17 cellular contexts compared by ENCODE assay signal in genomic region chr1:55156093-55156492, GRCh38. TPM values are rescaled to one million over a fixed set of nuclear protein-coding genes. Genes with fewer than 3 reads are reported as not detected.
DNase-seq lines count a peak whose midpoint lies in the region; ATAC-seq and TF ChIP-seq lines count a peak whose summit lies in the region.
"Had no signal": no experiment of that assay in that cellular context is flagged by ENCODE, and none has a peak within 500 bp of the region (broad histone marks: within the 10 kb centered on the region; RNA-seq: fewer than 3 reads in every experiment).

No MANE protein-coding gene starts in this region.

- CTCF ChIA-PET in AG04449 (lab: Yijun Ruan, JAX), result interaction anchor here (1.4 to 3.1 kb wide), 2 partner anchors 13 to 121 kb away, joined by 4 to 11 read pairs; no protein-coding TSS in a partner anchor

- DNase-seq in AG04449 (ENCODE audit: low read depth, low spot score), result peak; percentile 59
- DNase-seq in EL, result peak; percentile 5
- DNase-seq in activated T-helper 2 cell treated with anti-CD3 and anti-CD28 coated beads, Interferon-gamma antibody, Interleukin-2, Interleukin-4, amounts not matched to agents 10 μg/mL and 5 μg/mL and 100 μg/mL, durations not matched to agents 14 hours and 24 hours and 36 hours (ENCODE audit: low spot score), result no peak
- DNase-seq in memory B cell (ENCODE audit: low spot score in 2 of 2), result no peak
- DNase-seq in NCI-H2171 treated with DMSO at 0.1 percent for 48 hours (lab: John Stamatoyannopoulos, UW), result no peak
- DNase-seq in SIG-M5 (lab: John Stamatoyannopoulos, UW), result no peak
- DNase-seq in mesothelial cell of epicardium (ENCODE audit: low spot score in 2 of 2, unreplicated experiment in 2 of 2), result no peak
- DNase-seq: activated CD4-positive, CD25-positive, alpha-beta regulatory T cell treated with anti-CD3 and anti-CD28 coated beads, Interleukin-2, amount 50 U/mL, for 72 hours; GDM1; NCI-H1048; sigmoid colon; stimulated activated CD4-positive, alpha-beta T cell treated with anti-CD3 and anti-CD28 coated beads, Interleukin-1b, Interleukin-23, amount 100 ng/mL, for 48 hours; T-helper 9 cell had no signal

- no peak overlapping the region for H3K4me3 Mint-ChIP-seq in activated T-helper 2 cell treated with anti-CD3 and anti-CD28 coated beads, Interferon-gamma antibody, Interleukin-2, Interleukin-4, amounts not matched to agents 10 μg/mL and 5 μg/mL and 100 μg/mL, durations not matched to agents 14 hours and 24 hours and 36 hours (ENCODE audit: low read depth)
- H3K4me3 Mint-ChIP-seq in memory B cell (no peak overlapping the region), mesothelial cell of epicardium (no peak overlapping the region)

- ATAC-seq in memory B cell (ENCODE audit: low read depth) (no peak), GM21528 (IDR thresholded peaks at IDR 0.05; ENCODE audit: low FRiP score, unreplicated experiment) (no peak)

- H3K27ac Mint-ChIP-seq in activated T-helper 2 cell treated with anti-CD3 and anti-CD28 coated beads, Interferon-gamma antibody, Interleukin-2, Interleukin-4, amounts not matched to agents 10 μg/mL and 5 μg/mL and 100 μg/mL, durations not matched to agents 14 hours and 24 hours and 36 hours, result peak overlapping the region; percentile 48
- H3K27ac Mint-ChIP-seq in memory B cell (peak overlapping the region; percentile 72), mesothelial cell of epicardium (no peak overlapping the region)

- H3K4me3 ChIP-seq in AG04449 (ENCODE audit: low read depth, low read length), result no peak overlapping the region
- H3K4me3 ChIP-seq: hepatocyte, sigmoid colon, SJCRH30, vagina had no signal

- no peak for TF ChIP-seq CTCF in AG04449 (IDR thresholded peaks at IDR 0.05; ENCODE audit: insufficient read depth, low read length, missing control alignments)
- no peak for TF ChIP-seq CTCF in mesothelial cell of epicardium (IDR thresholded peaks at IDR 0.05; ENCODE audit: unreplicated experiment)

- H3K4me1 Mint-ChIP-seq in activated T-helper 2 cell treated with anti-CD3 and anti-CD28 coated beads, Interferon-gamma antibody, Interleukin-2, Interleukin-4, amounts not matched to agents 10 μg/mL and 5 μg/mL and 100 μg/mL, durations not matched to agents 14 hours and 24 hours and 36 hours (ENCODE audit: low read depth), result peaks cover 19% of the 10 kb centered on the region
- H3K4me1 Mint-ChIP-seq in memory B cell (peaks cover 8% of the 10 kb centered on the region), mesothelial cell of epicardium (no peaks in the 10 kb centered on the region)

- POLR2A ChIA-PET in AG04449 (lab: Yijun Ruan, JAX), result no interaction called here

- no peaks in the 10 kb centered on the region for H3K27me3 Mint-ChIP-seq in activated T-helper 2 cell treated with anti-CD3 and anti-CD28 coated beads, Interferon-gamma antibody, Interleukin-2, Interleukin-4, amounts not matched to agents 10 μg/mL and 5 μg/mL and 100 μg/mL, durations not matched to agents 14 hours and 24 hours and 36 hours (ENCODE audit: low read depth)
- no peaks in the 10 kb centered on the region for H3K27me3 Mint-ChIP-seq in memory B cell
- no peaks in the 10 kb centered on the region for H3K27me3 Mint-ChIP-seq in mesothelial cell of epicardium (ENCODE audit: low read depth)

- intact Hi-C loops in activated T-helper 2 cell treated with anti-CD3 and anti-CD28 coated beads, Interferon-gamma antibody, Interleukin-2, Interleukin-4, amounts not matched to agents 10 μg/mL and 5 μg/mL and 100 μg/mL, durations not matched to agents 14 hours and 24 hours and 36 hours (cut with micrococcal nuclease), result no loop called here

- peaks cover 66% of the 10 kb centered on the region for H3K36me3 Mint-ChIP-seq in activated T-helper 2 cell treated with anti-CD3 and anti-CD28 coated beads, Interferon-gamma antibody, Interleukin-2, Interleukin-4, amounts not matched to agents 10 μg/mL and 5 μg/mL and 100 μg/mL, durations not matched to agents 14 hours and 24 hours and 36 hours (ENCODE audit: low read depth)
- H3K36me3 Mint-ChIP-seq in memory B cell (peaks cover 31% of the 10 kb centered on the region), mesothelial cell of epicardium (peaks cover 44% of the 10 kb centered on the region)

- H3K9me3 Mint-ChIP-seq in activated T-helper 2 cell treated with anti-CD3 and anti-CD28 coated beads, Interferon-gamma antibody, Interleukin-2, Interleukin-4, amounts not matched to agents 10 μg/mL and 5 μg/mL and 100 μg/mL, durations not matched to agents 14 hours and 24 hours and 36 hours, result no peaks in the 10 kb centered on the region
- H3K9me3 Mint-ChIP-seq in memory B cell (no peaks in the 10 kb centered on the region), mesothelial cell of epicardium (no peaks in the 10 kb centered on the region)

RNA-seq across cellular contexts. Expression of gene USP24, which starts 59.1 kb away (rescaled TPM):
- total RNA-seq in activated T-helper 2 cell treated with anti-CD3 and anti-CD28 coated beads, Interferon-gamma antibody, Interleukin-2, Interleukin-4, amounts not matched to agents 10 μg/mL and 5 μg/mL and 100 μg/mL, durations not matched to agents 14 hours and 24 hours and 36 hours, result 42.6 and 44.0 TPM in 2 replicates
- total RNA-seq in mesothelial cell of epicardium, result 49.8 to 58.1 TPM (median 53.3 TPM) in 3 replicates

Comparison
In these comparisons a context has a peak if more than half of its experiments do, and no peak if none do; other contexts are left out.
1. DNase-seq: peak in AG04449 (single experiment) and EL (single experiment); none in activated T-helper 2 cell treated with anti-CD3 and anti-CD28 coated beads, Interferon-gamma antibody, Interleukin-2, Interleukin-4, amounts not matched to agents 10 μg/mL and 5 μg/mL and 100 μg/mL, durations not matched to agents 14 hours and 24 hours and 36 hours (single experiment), memory B cell (0 of 2), NCI-H2171 treated with DMSO at 0.1 percent for 48 hours (single experiment), SIG-M5 (single experiment) and mesothelial cell of epicardium (0 of 2).